10 cellular contexts compared by ENCODE assay signal in the genomic region with DNA sequence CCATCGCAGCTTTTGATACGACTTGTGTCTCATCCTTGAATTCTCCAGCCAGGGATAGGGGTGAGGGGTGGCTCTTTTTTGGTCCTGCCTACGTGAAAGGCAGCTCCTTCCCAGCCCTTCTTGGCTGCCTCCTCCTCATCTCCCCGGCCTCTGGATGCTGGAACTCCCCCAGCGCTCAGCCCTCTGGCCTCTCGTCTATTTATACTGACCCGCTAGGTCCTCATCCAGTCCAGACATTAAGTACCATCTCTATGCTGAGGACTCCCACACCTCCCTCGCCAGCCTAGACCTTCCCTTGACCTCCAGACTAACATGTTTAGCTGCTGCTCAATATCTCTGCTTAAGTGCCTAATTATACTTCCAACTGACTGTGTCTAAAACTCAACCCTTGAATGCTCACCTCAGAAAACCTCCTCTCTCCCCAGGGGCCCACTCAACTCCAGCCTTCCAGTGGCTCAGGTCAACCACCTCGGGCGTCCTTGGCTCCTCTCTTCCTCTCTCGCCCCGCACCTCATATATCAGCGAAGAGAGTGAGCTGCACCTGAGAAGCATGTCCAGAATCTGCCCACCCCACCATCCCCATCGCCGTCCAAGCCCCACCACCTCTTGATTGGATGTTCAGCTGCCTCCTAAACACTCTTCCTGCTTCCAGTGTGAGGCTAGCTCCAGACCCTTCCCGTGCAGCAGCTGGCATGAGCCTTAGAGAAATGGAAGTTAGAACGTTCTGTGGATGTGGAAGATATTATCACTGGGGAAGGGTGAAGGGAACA. TPM values are rescaled to one million over a fixed set of nuclear protein-coding genes. Genes with fewer than 3 reads are reported as not detected.
DNase-seq lines count a peak whose midpoint lies in the region; ATAC-seq and TF ChIP-seq lines count a peak whose summit lies in the region.
"Had no signal": no experiment of that assay in that cellular context is flagged by ENCODE, and none has a peak within 500 bp of the region (broad histone marks: within the 10 kb centered on the region; RNA-seq: fewer than 3 reads in every experiment).

No MANE protein-coding gene starts in this region.

- no peak overlapping the region for H3K9ac ChIP-seq in mucosa of stomach (ENCODE audit: low read length)

- no peak for TF ChIP-seq POLR2A in transverse colon (IDR thresholded peaks at IDR 0.05)

- H3K27ac ChIP-seq in transverse colon: peak overlapping the region in 3 of 4 donors; percentile 35 to 63 (median 60)
- no peak overlapping the region for H3K27ac ChIP-seq in OCI-LY7 (ENCODE audit: low read depth, low read length, poor library complexity, severe bottlenecking)

- H3K4me3 Mint-ChIP-seq in activated T-cell treated with anti-CD3 and anti-CD28 coated beads, Interleukin-2, amount 50 U/mL, for 4 hours: peak overlapping the region; percentile 86
- H3K4me3 Mint-ChIP-seq in activated naive CD8-positive, alpha-beta T cell treated with anti-CD3 and anti-CD28 coated beads for 36 hours: peak overlapping the region; percentile 23

- ATAC-seq in activated T-cell treated with anti-CD3 and anti-CD28 coated beads, Interleukin-2, amount 50 U/mL, for 4 hours: no peak

- TF ChIP-seq EP300 in transverse colon (IDR thresholded peaks at IDR 0.05; ENCODE audit: low read depth): no peak

- no peaks in the 10 kb centered on the region for H3K36me3 Mint-ChIP-seq in activated T-cell treated with anti-CD3 and anti-CD28 coated beads, Interleukin-2, amount 50 U/mL, for 4 hours (ENCODE audit: insufficient read depth)
- peaks cover 1% of the 10 kb centered on the region for H3K36me3 Mint-ChIP-seq in activated naive CD8-positive, alpha-beta T cell treated with anti-CD3 and anti-CD28 coated beads for 36 hours

- H3K79me2 ChIP-seq in OCI-LY7 (ENCODE audit: insufficient read depth, low read depth, low read length): no peaks in the 10 kb centered on the region

- H3K9me3 Mint-ChIP-seq in activated T-cell treated with anti-CD3 and anti-CD28 coated beads, Interleukin-2, amount 50 U/mL, for 4 hours: no peaks in the 10 kb centered on the region
- no peaks in the 10 kb centered on the region for H3K9me3 Mint-ChIP-seq in activated naive CD8-positive, alpha-beta T cell treated with anti-CD3 and anti-CD28 coated beads for 36 hours

- TF ChIP-seq CTCF in transverse colon (IDR thresholded peaks at IDR 0.05): no peak
- TF ChIP-seq CTCF in OCI-LY7 (conservative IDR thresholded peaks at IDR 0.05; ENCODE audit: low read length): no peak

- H4K20me1 ChIP-seq in OCI-LY7 (ENCODE audit: insufficient read depth, low read length): no peaks in the 10 kb centered on the region

- H3K27me3 ChIP-seq in mucosa of stomach (ENCODE audit: control insufficient read depth, insufficient read depth, low read length): peaks cover 16% of the 10 kb centered on the region
- H3K27me3 ChIP-seq in transverse colon: no peaks in the 10 kb centered on the region

- POLR2A ChIA-PET in OCI-LY7 (lab: Charles Lee): no interaction called here

- peaks cover 74% of the 10 kb centered on the region for H3K4me1 Mint-ChIP-seq in activated T-cell treated with anti-CD3 and anti-CD28 coated beads, Interleukin-2, amount 50 U/mL, for 4 hours (ENCODE audit: low read depth)
- peaks cover 60% of the 10 kb centered on the region for H3K4me1 Mint-ChIP-seq in activated naive CD8-positive, alpha-beta T cell treated with anti-CD3 and anti-CD28 coated beads for 36 hours

- H3K36me3 ChIP-seq in mucosa of stomach (ENCODE audit: control insufficient read depth, insufficient read depth, low read length) (no peaks in the 10 kb centered on the region), transverse colon (no peaks in the 10 kb centered on the region), OCI-LY7 (ENCODE audit: insufficient read depth, low read length) (no peaks in the 10 kb centered on the region)

- H3K4me1 ChIP-seq in mucosa of stomach (ENCODE audit: control insufficient read depth, insufficient read depth, low read length) (peaks cover 19% of the 10 kb centered on the region), transverse colon (peaks cover 3 to 30% (median 14%) of the 10 kb centered on the region in 4 donors), OCI-LY7 (ENCODE audit: insufficient read depth, low read length, poor library complexity, severe bottlenecking) (no peaks in the 10 kb centered on the region)

- DNase-seq in activated T-cell treated with anti-CD3 and anti-CD28 coated beads, Interleukin-2, amount 50 U/mL, for 4 hours: no peak
- DNase-seq in activated T-cell treated with anti-CD3 and anti-CD28 coated beads for 4 hours: no peak
- no peak for DNase-seq in activated naive CD8-positive, alpha-beta T cell treated with anti-CD3 and anti-CD28 coated beads for 36 hours
- DNase-seq in transverse colon: no peak
- DNase-seq in NK-92 (lab: John Stamatoyannopoulos, UW; ENCODE audit: unreplicated experiment): no peak
- no peak for DNase-seq in OCI-LY7 (ENCODE audit: low spot score)
- no peak for DNase-seq in KG1 (lab: John Stamatoyannopoulos, UW)

- no peaks in the 10 kb centered on the region for H3K9me2 ChIP-seq in OCI-LY7 (ENCODE audit: insufficient read depth, low read length)

- no peak overlapping the region for H3K4me2 ChIP-seq in OCI-LY7 (ENCODE audit: low read length)

- intact Hi-C loops in transverse colon (cut with DNase I; ENCODE audit: low total_unique reads) (loop anchor here (10.0 kb wide), 1 partner anchor 61 kb away; no protein-coding TSS in a partner anchor), OCI-LY7 (cut with micrococcal nuclease; ENCODE audit: unreplicated experiment) (no loop called here)

- no peaks in the 10 kb centered on the region for H3K27me3 Mint-ChIP-seq in activated T-cell treated with anti-CD3 and anti-CD28 coated beads, Interleukin-2, amount 50 U/mL, for 4 hours (ENCODE audit: low read depth)
- H3K27me3 Mint-ChIP-seq in activated naive CD8-positive, alpha-beta T cell treated with anti-CD3 and anti-CD28 coated beads for 36 hours: no peaks in the 10 kb centered on the region

- CTCF ChIA-PET in OCI-LY7 (lab: Charles Lee; ENCODE audit: unreplicated experiment): no interaction called here

- in situ Hi-C loops in transverse colon (cut with MboI; ENCODE audit: low pct_ligation_motif_present in 1 of 4, low pct_unique_long_range_greater_than_20kb in 1 of 4, low sequenced_read_pairs in 3 of 4): no loop called here

- H2AFZ ChIP-seq in OCI-LY7 (ENCODE audit: low read length): no peak overlapping the region

- 83 to 88% methylated on average over 5 to 17 of the region's 17 CpGs for WGBS in transverse colon (ENCODE audit: low coverage in 1 of 2), 2 donors

- no TSS peak for BruUV-seq in OCI-LY7 (replicated peaks; lab: Mats Ljungman, UMichigan)

- peak overlapping the region; percentile 19 for H3K4me3 ChIP-seq in mucosa of stomach (ENCODE audit: low read length)
- no peak overlapping the region for H3K4me3 ChIP-seq in transverse colon
- H3K4me3 ChIP-seq in OCI-LY7 (ENCODE audit: low read depth, low read length, poor library complexity, severe bottlenecking): no peak overlapping the region

- H3K9me3 ChIP-seq in mucosa of stomach (ENCODE audit: control insufficient read depth, low read length) (no peaks in the 10 kb centered on the region), transverse colon (no peaks in the 10 kb centered on the region), OCI-LY7 (ENCODE audit: low read length) (no peaks in the 10 kb centered on the region)

- peak overlapping the region; percentile 95 for H3K27ac Mint-ChIP-seq in activated naive CD8-positive, alpha-beta T cell treated with anti-CD3 and anti-CD28 coated beads for 36 hours

RNA-seq across cellular contexts. Expression of gene TOGARAM2, which starts 34.8 kb away (rescaled TPM):
- 1 to 10 TPM; 2.3 to 7.6 (median 5.1) TPM for total RNA-seq in activated T-cell treated with anti-CD3 and anti-CD28 coated beads, Interleukin-2, amount 50 U/mL, for 4 hours
- 1 to 10 TPM; 1.9 to 2.0 TPM for total RNA-seq in activated naive CD8-positive, alpha-beta T cell treated with anti-CD3 and anti-CD28 coated beads for 36 hours
- total RNA-seq in transverse colon (1 to 10 TPM in 2 of 4 donors, under 1 TPM in 1, not detected in 1; 0.79 to 7.1 (median 3.1) TPM), OCI-LY7 (2022) (not detected in 2 replicates)
- total RNA-seq in OCI-LY7 (2014; rRNA removed; shearing (Covaris generic)): 0.03 and 1.6 TPM in 2 replicates
- total RNA-seq: RPMI7951 had no signal

RNA-seq across cellular contexts. Expression of gene PCARE, which starts 58.4 kb away (rescaled TPM):
- total RNA-seq in activated T-cell treated with anti-CD3 and anti-CD28 coated beads, Interleukin-2, amount 50 U/mL, for 4 hours: not detected
- not detected for total RNA-seq in activated naive CD8-positive, alpha-beta T cell treated with anti-CD3 and anti-CD28 coated beads for 36 hours
- total RNA-seq in transverse colon: under 1 TPM in 1 of 4 donors, not detected in 3; under 0.01 TPM
- total RNA-seq in OCI-LY7 (2014; rRNA removed; shearing (Covaris generic)): not detected in 2 replicates
- not detected in 2 replicates for total RNA-seq in OCI-LY7 (2022)
- total RNA-seq: HT1080, RPMI7951 had no signal
